In the genomic region with DNA sequence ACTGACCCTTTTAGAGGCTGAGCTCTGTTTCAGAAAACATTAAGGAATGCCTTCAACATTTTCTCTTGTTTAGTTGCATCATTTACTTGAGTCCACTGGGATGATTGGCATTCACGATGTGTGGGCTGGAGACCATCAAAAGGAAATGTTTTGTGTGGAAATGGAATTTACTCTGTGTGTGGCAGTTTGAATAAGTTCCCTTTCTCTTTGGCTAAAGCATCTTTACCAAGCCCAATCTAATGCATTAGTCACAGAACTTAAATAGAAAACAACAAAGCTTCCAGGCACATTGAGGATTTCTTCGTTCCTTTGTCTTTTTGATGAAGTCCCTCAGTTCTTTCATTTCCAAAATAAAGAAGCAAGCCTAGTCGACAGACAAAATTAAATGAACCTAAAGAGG, we compare ENCODE assay signal across 1 cellular context.
TF ChIP-seq lines count a peak whose summit lies in the region.

No MANE protein-coding gene starts in this region.

TF ChIP-seq in H1, 55 proteins besides CTCF, POLR2A, EP300 and RAD21:
- TF ChIP-seq, protein P1, sequence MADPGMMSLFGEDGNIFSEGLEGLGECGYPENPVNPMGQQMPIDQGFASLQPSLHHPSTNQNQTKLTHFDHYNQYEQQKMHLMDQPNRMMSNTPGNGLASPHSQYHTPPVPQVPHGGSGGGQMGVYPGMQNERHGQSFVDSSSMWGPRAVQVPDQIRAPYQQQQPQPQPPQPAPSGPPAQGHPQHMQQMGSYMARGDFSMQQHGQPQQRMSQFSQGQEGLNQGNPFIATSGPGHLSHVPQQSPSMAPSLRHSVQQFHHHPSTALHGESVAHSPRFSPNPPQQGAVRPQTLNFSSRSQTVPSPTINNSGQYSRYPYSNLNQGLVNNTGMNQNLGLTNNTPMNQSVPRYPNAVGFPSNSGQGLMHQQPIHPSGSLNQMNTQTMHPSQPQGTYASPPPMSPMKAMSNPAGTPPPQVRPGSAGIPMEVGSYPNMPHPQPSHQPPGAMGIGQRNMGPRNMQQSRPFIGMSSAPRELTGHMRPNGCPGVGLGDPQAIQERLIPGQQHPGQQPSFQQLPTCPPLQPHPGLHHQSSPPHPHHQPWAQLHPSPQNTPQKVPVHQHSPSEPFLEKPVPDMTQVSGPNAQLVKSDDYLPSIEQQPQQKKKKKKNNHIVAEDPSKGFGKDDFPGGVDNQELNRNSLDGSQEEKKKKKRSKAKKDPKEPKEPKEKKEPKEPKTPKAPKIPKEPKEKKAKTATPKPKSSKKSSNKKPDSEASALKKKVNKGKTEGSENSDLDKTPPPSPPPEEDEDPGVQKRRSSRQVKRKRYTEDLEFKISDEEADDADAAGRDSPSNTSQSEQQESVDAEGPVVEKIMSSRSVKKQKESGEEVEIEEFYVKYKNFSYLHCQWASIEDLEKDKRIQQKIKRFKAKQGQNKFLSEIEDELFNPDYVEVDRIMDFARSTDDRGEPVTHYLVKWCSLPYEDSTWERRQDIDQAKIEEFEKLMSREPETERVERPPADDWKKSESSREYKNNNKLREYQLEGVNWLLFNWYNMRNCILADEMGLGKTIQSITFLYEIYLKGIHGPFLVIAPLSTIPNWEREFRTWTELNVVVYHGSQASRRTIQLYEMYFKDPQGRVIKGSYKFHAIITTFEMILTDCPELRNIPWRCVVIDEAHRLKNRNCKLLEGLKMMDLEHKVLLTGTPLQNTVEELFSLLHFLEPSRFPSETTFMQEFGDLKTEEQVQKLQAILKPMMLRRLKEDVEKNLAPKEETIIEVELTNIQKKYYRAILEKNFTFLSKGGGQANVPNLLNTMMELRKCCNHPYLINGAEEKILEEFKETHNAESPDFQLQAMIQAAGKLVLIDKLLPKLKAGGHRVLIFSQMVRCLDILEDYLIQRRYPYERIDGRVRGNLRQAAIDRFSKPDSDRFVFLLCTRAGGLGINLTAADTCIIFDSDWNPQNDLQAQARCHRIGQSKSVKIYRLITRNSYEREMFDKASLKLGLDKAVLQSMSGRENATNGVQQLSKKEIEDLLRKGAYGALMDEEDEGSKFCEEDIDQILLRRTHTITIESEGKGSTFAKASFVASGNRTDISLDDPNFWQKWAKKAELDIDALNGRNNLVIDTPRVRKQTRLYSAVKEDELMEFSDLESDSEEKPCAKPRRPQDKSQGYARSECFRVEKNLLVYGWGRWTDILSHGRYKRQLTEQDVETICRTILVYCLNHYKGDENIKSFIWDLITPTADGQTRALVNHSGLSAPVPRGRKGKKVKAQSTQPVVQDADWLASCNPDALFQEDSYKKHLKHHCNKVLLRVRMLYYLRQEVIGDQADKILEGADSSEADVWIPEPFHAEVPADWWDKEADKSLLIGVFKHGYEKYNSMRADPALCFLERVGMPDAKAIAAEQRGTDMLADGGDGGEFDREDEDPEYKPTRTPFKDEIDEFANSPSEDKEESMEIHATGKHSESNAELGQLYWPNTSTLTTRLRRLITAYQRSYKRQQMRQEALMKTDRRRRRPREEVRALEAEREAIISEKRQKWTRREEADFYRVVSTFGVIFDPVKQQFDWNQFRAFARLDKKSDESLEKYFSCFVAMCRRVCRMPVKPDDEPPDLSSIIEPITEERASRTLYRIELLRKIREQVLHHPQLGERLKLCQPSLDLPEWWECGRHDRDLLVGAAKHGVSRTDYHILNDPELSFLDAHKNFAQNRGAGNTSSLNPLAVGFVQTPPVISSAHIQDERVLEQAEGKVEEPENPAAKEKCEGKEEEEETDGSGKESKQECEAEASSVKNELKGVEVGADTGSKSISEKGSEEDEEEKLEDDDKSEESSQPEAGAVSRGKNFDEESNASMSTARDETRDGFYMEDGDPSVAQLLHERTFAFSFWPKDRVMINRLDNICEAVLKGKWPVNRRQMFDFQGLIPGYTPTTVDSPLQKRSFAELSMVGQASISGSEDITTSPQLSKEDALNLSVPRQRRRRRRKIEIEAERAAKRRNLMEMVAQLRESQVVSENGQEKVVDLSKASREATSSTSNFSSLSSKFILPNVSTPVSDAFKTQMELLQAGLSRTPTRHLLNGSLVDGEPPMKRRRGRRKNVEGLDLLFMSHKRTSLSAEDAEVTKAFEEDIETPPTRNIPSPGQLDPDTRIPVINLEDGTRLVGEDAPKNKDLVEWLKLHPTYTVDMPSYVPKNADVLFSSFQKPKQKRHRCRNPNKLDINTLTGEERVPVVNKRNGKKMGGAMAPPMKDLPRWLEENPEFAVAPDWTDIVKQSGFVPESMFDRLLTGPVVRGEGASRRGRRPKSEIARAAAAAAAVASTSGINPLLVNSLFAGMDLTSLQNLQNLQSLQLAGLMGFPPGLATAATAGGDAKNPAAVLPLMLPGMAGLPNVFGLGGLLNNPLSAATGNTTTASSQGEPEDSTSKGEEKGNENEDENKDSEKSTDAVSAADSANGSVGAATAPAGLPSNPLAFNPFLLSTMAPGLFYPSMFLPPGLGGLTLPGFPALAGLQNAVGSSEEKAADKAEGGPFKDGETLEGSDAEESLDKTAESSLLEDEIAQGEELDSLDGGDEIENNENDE (IDR thresholded peaks at IDR 0.05; ENCODE audit: insufficient replicate concordance, low read length): peak; percentile 91
- no peak for TF ChIP-seq SP2 (IDR thresholded peaks at IDR 0.05; ENCODE audit: low read length)
